8 cellular contexts compared by ENCODE assay signal in genomic region chr1:179082308-179083030, GRCh38. TPM values are rescaled to one million over a fixed set of nuclear protein-coding genes. Genes with fewer than 3 reads are reported as not detected.
A peak's percentile ranks its signal among the peaks of the same experiment; 100 is the strongest.
DNase-seq lines count a peak whose midpoint lies in the region; ATAC-seq and TF ChIP-seq lines count a peak whose summit lies in the region.

No MANE protein-coding gene starts in this region.

- H2AFZ ChIP-seq in PC-9 = peak overlapping the region; percentile 84

- no peaks in the 10 kb centered on the region for H4K20me1 ChIP-seq in PC-9 (ENCODE audit: insufficient read depth)

- H3K27me3 ChIP-seq in PC-9 (ENCODE audit: insufficient read depth, low read depth) = no peaks in the 10 kb centered on the region
- H3K27me3 ChIP-seq in cardiac muscle cell = no peaks in the 10 kb centered on the region

- H3K9me3 Mint-ChIP-seq in activated naive CD4-positive, alpha-beta T cell treated with anti-CD3 and anti-CD28 coated beads for 36 hours = no peaks in the 10 kb centered on the region

- H3K36me3 ChIP-seq in PC-9 (ENCODE audit: low read depth) (0 out of 2 replicates have a peak, but pooled peaks cover 4% of the 10 kb centered on the region), cardiac muscle cell (no peaks in the 10 kb centered on the region)

- DNase-seq in AG08396 (ENCODE audit: low spot score) (peak; percentile 63), PC-9 (peak in 1 of 2 experiments; percentile 36), cardiac muscle cell (ENCODE audit: low read depth in 1 of 2, low spot score in 1 of 2) (peak; percentile 27 to 35), posterior vena cava (ENCODE audit: low spot score) (peak; percentile 84)
- DNase-seq in activated naive CD4-positive, alpha-beta T cell treated with anti-CD3 and anti-CD28 coated beads for 36 hours = peak; percentile 49
- no peak for DNase-seq in effector CD8-positive, alpha-beta T cell (lab: John Stamatoyannopoulos, UW)

- no TSS peak for BruUV-seq in PC-9 (replicated peaks; lab: Mats Ljungman, UMichigan)

- peak overlapping the region; percentile 98 for H3K4me3 Mint-ChIP-seq in activated naive CD4-positive, alpha-beta T cell treated with anti-CD3 and anti-CD28 coated beads for 36 hours

- peak overlapping the region; percentile 79 for H3K4me3 ChIP-seq in PC-9
- H3K4me3 ChIP-seq in cardiac muscle cell = peak overlapping the region; percentile 86

- peaks cover 21% of the 10 kb centered on the region for H3K4me1 ChIP-seq in PC-9 (replicated peaks; ENCODE audit: insufficient read depth)
- H3K4me1 ChIP-seq in cardiac muscle cell (ENCODE audit: low read depth) = no peaks in the 10 kb centered on the region

- H3K9me2 ChIP-seq in PC-9 (ENCODE audit: insufficient read depth) = no peaks in the 10 kb centered on the region

- H3K27ac ChIP-seq in PC-9 (peak overlapping the region; percentile 76), cardiac muscle cell (peak overlapping the region; percentile 78)

- peak overlapping the region; percentile 92 for H3K27ac Mint-ChIP-seq in activated naive CD4-positive, alpha-beta T cell treated with anti-CD3 and anti-CD28 coated beads for 36 hours

- H3K36me3 Mint-ChIP-seq in activated naive CD4-positive, alpha-beta T cell treated with anti-CD3 and anti-CD28 coated beads for 36 hours (ENCODE audit: low read depth) = peaks cover 11% of the 10 kb centered on the region

- peak overlapping the region; percentile 90 for H3K4me2 ChIP-seq in PC-9

- H3K9me3 ChIP-seq in PC-9 (ENCODE audit: insufficient read depth, low read depth) = no peaks in the 10 kb centered on the region
- H3K9me3 ChIP-seq in cardiac muscle cell (ENCODE audit: low read depth) = no peaks in the 10 kb centered on the region

- H3K27me3 Mint-ChIP-seq in activated naive CD4-positive, alpha-beta T cell treated with anti-CD3 and anti-CD28 coated beads for 36 hours (ENCODE audit: low read depth) = no peaks in the 10 kb centered on the region

- no peak for TF ChIP-seq CTCF in PC-9 (conservative IDR thresholded peaks at IDR 0.05)
- no peak for TF ChIP-seq CTCF in cardiac muscle cell (IDR thresholded peaks at IDR 0.05; ENCODE audit: low read depth, low read length)

- intact Hi-C loops in PC-9 (cut with micrococcal nuclease; ENCODE audit: unreplicated experiment) (loop anchor here (5.0 kb wide), 1 partner anchor 55 kb away; the partner anchor contains the start of gene FAM20B), posterior vena cava (cut with DNase I) (loop anchor here in 1 of 2 donors (5.0 kb wide), 1 partner anchor 285 kb away; the partner anchor contains the start of gene AXDND1)
- intact Hi-C loops in activated naive CD4-positive, alpha-beta T cell treated with anti-CD3 and anti-CD28 coated beads for 36 hours (cut with micrococcal nuclease) = loop anchor here (2.0 to 10.0 kb wide), 5 partner anchors 135 to 1552 kb away; partner anchors contain the start of gene XPR1

- ATAC-seq in GM18868 (IDR thresholded peaks at IDR 0.05; ENCODE audit: unreplicated experiment) = peak; percentile 7
- peak; percentile 9 for ATAC-seq in HG03066 (IDR thresholded peaks at IDR 0.05; ENCODE audit: low read depth, unreplicated experiment)

- CTCF ChIA-PET in PC-9 (lab: Charles Lee) = interaction anchor here (0.7 kb wide), 1 partner anchor 308 kb away, joined by 3 read pairs; no protein-coding TSS in a partner anchor
- CTCF ChIA-PET in activated naive CD4-positive, alpha-beta T cell treated with anti-CD3 and anti-CD28 coated beads for 36 hours (lab: Charles Lee) = interaction anchor here (0.5 to 6.2 kb wide), 5 partner anchors 18 to 552 kb away, joined by 3 to 65 read pairs (median 3); no protein-coding TSS in a partner anchor

- POLR2A ChIA-PET in PC-9 (lab: Charles Lee; ENCODE audit: unreplicated experiment) = interaction anchor here (0.5 to 0.9 kb wide), 5 partner anchors 79 to 774 kb away, joined by 3 to 27 read pairs (median 4); partner anchors contain the start of gene AXDND1

- H3F3A ChIP-seq in PC-9 (ENCODE audit: insufficient read depth, low read depth) = peaks cover 41% of the 10 kb centered on the region

- peaks cover 28% of the 10 kb centered on the region for H3K79me2 ChIP-seq in PC-9 (ENCODE audit: low read depth)

- H3K4me1 Mint-ChIP-seq in activated naive CD4-positive, alpha-beta T cell treated with anti-CD3 and anti-CD28 coated beads for 36 hours (ENCODE audit: low read depth) = peaks cover 30% of the 10 kb centered on the region

RNA-seq across cellular contexts. Expression of gene TOR3A, which starts 0.6 kb away (rescaled TPM):
- 31.6 and 35.6 TPM in 2 replicates for total RNA-seq in PC-9 (2021)
- total RNA-seq in activated naive CD4-positive, alpha-beta T cell treated with anti-CD3 and anti-CD28 coated beads for 36 hours = 10 to 100 TPM; 35.8 to 39.2 TPM
- total RNA-seq in cardiac muscle cell = 26.5 and 29.0 TPM in 2 replicates
- polyA plus RNA-seq in cardiac muscle cell = 21.4 and 29.5 TPM in 2 replicates
- total RNA-seq in posterior vena cava = 10 to 100 TPM; 13.0 to 18.3 TPM

RNA-seq across cellular contexts. Expression of gene FAM20B, which starts 56.8 kb away (rescaled TPM):
- total RNA-seq in PC-9 (2021) (68.1 and 80.5 TPM in 2 replicates), cardiac muscle cell (16.2 and 23.0 TPM in 2 replicates), posterior vena cava (10 to 100 TPM; 71.7 to 91.1 TPM)
- total RNA-seq in activated naive CD4-positive, alpha-beta T cell treated with anti-CD3 and anti-CD28 coated beads for 36 hours = 10 to 100 TPM; 35.1 to 36.1 TPM
- 8.4 and 10.9 TPM in 2 replicates for polyA plus RNA-seq in cardiac muscle cell
